2 cellular contexts compared by ENCODE assay signal in genomic region chr20:54668271-54669053, GRCh38.
TF ChIP-seq lines count a peak whose summit lies in the region.

No MANE protein-coding gene starts in this region.

TF ChIP-seq in SK-N-SH treated with all-trans-retinoic acid at 6 μM for 48 hours, 23 proteins besides CTCF, POLR2A, EP300 and RAD21:
- TF ChIP-seq CREB5 (CRISPR knock-in tag; IDR thresholded peaks at IDR 0.05; ENCODE audit: low read depth) (no peak), RARB (CRISPR knock-in tag; IDR thresholded peaks at IDR 0.05) (no peak), ZC3H10 (CRISPR knock-in tag; IDR thresholded peaks at IDR 0.05) (no peak), ESRRG (CRISPR knock-in tag; IDR thresholded peaks at IDR 0.05) (no peak)

TF ChIP-seq in H1, 55 proteins besides CTCF, POLR2A, EP300 and RAD21 (continued from another document):
- TF ChIP-seq SAP30 (IDR thresholded peaks at IDR 0.05; ENCODE audit: insufficient read depth, insufficient replicate concordance, low read length) (no peak), TCF12 (IDR thresholded peaks at IDR 0.05; ENCODE audit: low read depth, low read length) (no peak), SP2 (IDR thresholded peaks at IDR 0.05; ENCODE audit: low read length) (no peak), CBX5 (IDR thresholded peaks at IDR 0.05; ENCODE audit: low read depth, low read length) (no peak), SP1 (IDR thresholded peaks at IDR 0.05; ENCODE audit: low read depth, low read length) (no peak), MAFK (IDR thresholded peaks at IDR 0.05; ENCODE audit: low read depth, low read length) (no peak)
